In genomic region chr5:14428302-14429081, GRCh38 we compare ENCODE assay signal across 13 cellular contexts.
DNase-seq lines count a peak whose midpoint lies in the region; ATAC-seq and TF ChIP-seq lines count a peak whose summit lies in the region.
"Had no signal": no experiment of that assay in that cellular context is flagged by ENCODE, and none has a peak within 500 bp of the region (broad histone marks: within the 10 kb centered on the region; RNA-seq: fewer than 3 reads in every experiment).

No MANE protein-coding gene starts in this region.

- H3K27me3 ChIP-seq in SJCRH30: no peaks in the 10 kb centered on the region
- no peaks in the 10 kb centered on the region for H3K27me3 ChIP-seq in endodermal cell (ENCODE audit: control insufficient read depth, insufficient read depth, low read length, poor library complexity, severe bottlenecking)

- ATAC-seq in stimulated activated naive B cell treated with anti-CD40 and anti-IgM and Interleukin-4, amounts not matched to agents 10 μg/mL and 1 μg/mL and 100 μg/mL, for 72 hours (replicated peaks): no peak
- ATAC-seq: mucosa of descending colon; stimulated activated memory B cell treated with anti-CD40 and anti-IgM and Interleukin-4, amounts not matched to agents 10 μg/mL and 1 μg/mL and 100 μg/mL, for 72 hours had no signal

- H3K36me3 ChIP-seq in HEK293 (ENCODE audit: control insufficient read depth in 2 of 2, insufficient read depth in 1 of 2, low read length in 2 of 2): peaks cover 6 to 21% of the 10 kb centered on the region in 2 experiments; a peak in 2 of 3 replicates
- H3K36me3 ChIP-seq in SJCRH30: no peaks in the 10 kb centered on the region
- peaks cover 4% of the 10 kb centered on the region for H3K36me3 ChIP-seq in endodermal cell (ENCODE audit: control insufficient read depth, insufficient read depth, low read length)

- H3K36me3 Mint-ChIP-seq in glutamatergic neuron (ENCODE audit: unreplicated experiment): peaks cover 5% of the 10 kb centered on the region
- H3K36me3 Mint-ChIP-seq in endodermal cell (ENCODE audit: low read depth): peaks cover 25% of the 10 kb centered on the region
- H3K36me3 Mint-ChIP-seq in stimulated activated naive B cell treated with anti-CD40 and anti-IgM and Interleukin-4, amounts not matched to agents 10 μg/mL and 1 μg/mL and 100 μg/mL, for 72 hours: peaks cover 32 to 57% of the 10 kb centered on the region in 2 donors

- DNase-seq in SJCRH30: peak; percentile 56 to 72
- DNase-seq in glutamatergic neuron: no peak
- DNase-seq in renal cortical epithelial cell (ENCODE audit: low read depth): peak; percentile 56
- no peak for DNase-seq in endodermal cell
- no peak for DNase-seq in stimulated activated naive B cell treated with anti-CD40 and anti-IgM and Interleukin-4, amounts not matched to agents 10 μg/mL and 1 μg/mL and 100 μg/mL, for 72 hours
- no peak for DNase-seq in stimulated activated CD4-positive, alpha-beta T cell treated with anti-CD3 and anti-CD28 coated beads, Interleukin-1b, Interleukin-23, amount 100 ng/mL, for 48 hours
- DNase-seq in CD1c-positive myeloid dendritic cell (ENCODE audit: extremely low spot score): no peak
- DNase-seq: mucosa of descending colon, NCI-H1694, PC-9 had no signal

- TF ChIP-seq CTCF in HEK293 (tag by site-specific recombination; IDR thresholded peaks at IDR 0.05) (no peak), glutamatergic neuron (IDR thresholded peaks at IDR 0.05; ENCODE audit: partially characterized antibody, unreplicated experiment) (no peak), endodermal cell (conservative IDR thresholded peaks at IDR 0.05) (no peak)

- H3K27me3 Mint-ChIP-seq in glutamatergic neuron (ENCODE audit: unreplicated experiment): no peaks in the 10 kb centered on the region
- H3K27me3 Mint-ChIP-seq in endodermal cell (ENCODE audit: insufficient read depth): no peaks in the 10 kb centered on the region
- no peaks in the 10 kb centered on the region for H3K27me3 Mint-ChIP-seq in stimulated activated naive B cell treated with anti-CD40 and anti-IgM and Interleukin-4, amounts not matched to agents 10 μg/mL and 1 μg/mL and 100 μg/mL, for 72 hours
- H3K27me3 Mint-ChIP-seq: stimulated activated memory B cell treated with anti-CD40 and anti-IgM and Interleukin-4, amounts not matched to agents 10 μg/mL and 1 μg/mL and 100 μg/mL, for 72 hours had no signal

- peaks cover 2% of the 10 kb centered on the region for H3K9me3 Mint-ChIP-seq in glutamatergic neuron (ENCODE audit: unreplicated experiment)
- H3K9me3 Mint-ChIP-seq in endodermal cell: no peaks in the 10 kb centered on the region
- H3K9me3 Mint-ChIP-seq in stimulated activated naive B cell treated with anti-CD40 and anti-IgM and Interleukin-4, amounts not matched to agents 10 μg/mL and 1 μg/mL and 100 μg/mL, for 72 hours: no peaks in the 10 kb centered on the region
- H3K9me3 Mint-ChIP-seq: stimulated activated memory B cell treated with anti-CD40 and anti-IgM and Interleukin-4, amounts not matched to agents 10 μg/mL and 1 μg/mL and 100 μg/mL, for 72 hours had no signal

- H3K9ac ChIP-seq in endodermal cell (ENCODE audit: extremely low read depth, low read length, poor library complexity, severe bottlenecking): no peak overlapping the region

- H3K4me3 ChIP-seq in HEK293 (ENCODE audit: low read depth, low read length) (no peak overlapping the region), SJCRH30 (peak overlapping the region; percentile 19; the same call in 1 of the 2 replicates), endodermal cell (ENCODE audit: low read length) (no peak overlapping the region)
- H3K4me3 ChIP-seq: coronary artery, mucosa of descending colon, PC-9 had no signal

- H3K27ac ChIP-seq in HEK293 (ENCODE audit: extremely low read depth, low read depth, low read length) (no peak overlapping the region), SJCRH30 (peak overlapping the region; percentile 95), endodermal cell (ENCODE audit: low read depth, low read length) (no peak overlapping the region)
- H3K27ac ChIP-seq: coronary artery, PC-9 had no signal

- H3K4me1 Mint-ChIP-seq in glutamatergic neuron (ENCODE audit: low read depth, unreplicated experiment) (peaks cover 42% of the 10 kb centered on the region), endodermal cell (peaks cover 38% of the 10 kb centered on the region)
- no peaks in the 10 kb centered on the region for H3K4me1 Mint-ChIP-seq in stimulated activated naive B cell treated with anti-CD40 and anti-IgM and Interleukin-4, amounts not matched to agents 10 μg/mL and 1 μg/mL and 100 μg/mL, for 72 hours
- H3K4me1 Mint-ChIP-seq: stimulated activated memory B cell treated with anti-CD40 and anti-IgM and Interleukin-4, amounts not matched to agents 10 μg/mL and 1 μg/mL and 100 μg/mL, for 72 hours had no signal

- WGBS in endodermal cell (ENCODE audit: insufficient coverage in 1 of 2, insufficient read length in 1 of 2), 2 experiments: 93% methylated on average over 10 to 12 of the region's 12 CpGs

- no peaks in the 10 kb centered on the region for H3K9me3 ChIP-seq in HEK293 (ENCODE audit: control insufficient read depth, insufficient read depth, low read depth, low read length)
- no peaks in the 10 kb centered on the region for H3K9me3 ChIP-seq in SJCRH30 (replicated peaks)
- H3K9me3 ChIP-seq in endodermal cell (ENCODE audit: control insufficient read depth, low read length): no peaks in the 10 kb centered on the region
- H3K9me3 ChIP-seq: mucosa of descending colon had no signal

- CTCF ChIA-PET in HEK293 (lab: Yijun Ruan, JAX): interaction anchor here (0.6 to 0.7 kb wide), 2 partner anchors 23 to 62 kb away, joined by 3 read pairs; no protein-coding TSS in a partner anchor

- no peak overlapping the region for H3K4me3 Mint-ChIP-seq in glutamatergic neuron (ENCODE audit: unreplicated experiment)
- no peak overlapping the region for H3K4me3 Mint-ChIP-seq in endodermal cell
- no peak overlapping the region for H3K4me3 Mint-ChIP-seq in stimulated activated naive B cell treated with anti-CD40 and anti-IgM and Interleukin-4, amounts not matched to agents 10 μg/mL and 1 μg/mL and 100 μg/mL, for 72 hours
- H3K4me3 Mint-ChIP-seq: stimulated activated memory B cell treated with anti-CD40 and anti-IgM and Interleukin-4, amounts not matched to agents 10 μg/mL and 1 μg/mL and 100 μg/mL, for 72 hours had no signal

- peaks cover 2% of the 10 kb centered on the region; the same call in 1 of the 2 replicates for H3K4me1 ChIP-seq in HEK293 (ENCODE audit: control insufficient read depth, insufficient read depth, low read length)
- peaks cover 39% of the 10 kb centered on the region for H3K4me1 ChIP-seq in SJCRH30
- H3K4me1 ChIP-seq in endodermal cell (ENCODE audit: control insufficient read depth, insufficient read depth, low read length): no peaks in the 10 kb centered on the region

- H3K27ac Mint-ChIP-seq in glutamatergic neuron (ENCODE audit: unreplicated experiment) (peak overlapping the region; percentile 60), endodermal cell (no peak overlapping the region)
- no peak overlapping the region for H3K27ac Mint-ChIP-seq in stimulated activated naive B cell treated with anti-CD40 and anti-IgM and Interleukin-4, amounts not matched to agents 10 μg/mL and 1 μg/mL and 100 μg/mL, for 72 hours
- H3K27ac Mint-ChIP-seq: stimulated activated memory B cell treated with anti-CD40 and anti-IgM and Interleukin-4, amounts not matched to agents 10 μg/mL and 1 μg/mL and 100 μg/mL, for 72 hours had no signal

- POLR2A ChIA-PET in HEK293 (lab: Yijun Ruan, JAX): no interaction called here

TF ChIP-seq in HEK293, 187 proteins besides CTCF, POLR2A, EP300 and RAD21 (continues in another document):
- TF ChIP-seq ZBTB26 (tag by site-specific recombination; optimal IDR thresholded peaks at IDR 0.05) (no peak), WT1 (tag by site-specific recombination; IDR thresholded peaks at IDR 0.05) (no peak), ZNF585B (tag by site-specific recombination; IDR thresholded peaks at IDR 0.05) (no peak), BCL6B (tag by site-specific recombination; IDR thresholded peaks at IDR 0.05) (no peak), SP7 (tag by site-specific recombination; IDR thresholded peaks at IDR 0.05) (peak; percentile 100), ZNF473 (tag by site-specific recombination; IDR thresholded peaks at IDR 0.05) (no peak), ZNF362 (tag by site-specific recombination; IDR thresholded peaks at IDR 0.05) (no peak), ZNF426 (tag by site-specific recombination; IDR thresholded peaks at IDR 0.05) (no peak), ZNF776 (tag by site-specific recombination; IDR thresholded peaks at IDR 0.05; ENCODE audit: borderline replicate concordance) (no peak)

Comparison
In these comparisons a context has a peak if more than half of its experiments do, and no peak if none do; other contexts are left out.
1. DNase-seq: peak in SJCRH30 (2 of 2) and renal cortical epithelial cell (single experiment); none in glutamatergic neuron (single experiment), endodermal cell (single experiment), stimulated activated naive B cell treated with anti-CD40 and anti-IgM and Interleukin-4, amounts not matched to agents 10 μg/mL and 1 μg/mL and 100 μg/mL, for 72 hours (single experiment), stimulated activated CD4-positive, alpha-beta T cell treated with anti-CD3 and anti-CD28 coated beads, Interleukin-1b, Interleukin-23, amount 100 ng/mL, for 48 hours (single experiment) and CD1c-positive myeloid dendritic cell (single experiment).